In the genomic region with DNA sequence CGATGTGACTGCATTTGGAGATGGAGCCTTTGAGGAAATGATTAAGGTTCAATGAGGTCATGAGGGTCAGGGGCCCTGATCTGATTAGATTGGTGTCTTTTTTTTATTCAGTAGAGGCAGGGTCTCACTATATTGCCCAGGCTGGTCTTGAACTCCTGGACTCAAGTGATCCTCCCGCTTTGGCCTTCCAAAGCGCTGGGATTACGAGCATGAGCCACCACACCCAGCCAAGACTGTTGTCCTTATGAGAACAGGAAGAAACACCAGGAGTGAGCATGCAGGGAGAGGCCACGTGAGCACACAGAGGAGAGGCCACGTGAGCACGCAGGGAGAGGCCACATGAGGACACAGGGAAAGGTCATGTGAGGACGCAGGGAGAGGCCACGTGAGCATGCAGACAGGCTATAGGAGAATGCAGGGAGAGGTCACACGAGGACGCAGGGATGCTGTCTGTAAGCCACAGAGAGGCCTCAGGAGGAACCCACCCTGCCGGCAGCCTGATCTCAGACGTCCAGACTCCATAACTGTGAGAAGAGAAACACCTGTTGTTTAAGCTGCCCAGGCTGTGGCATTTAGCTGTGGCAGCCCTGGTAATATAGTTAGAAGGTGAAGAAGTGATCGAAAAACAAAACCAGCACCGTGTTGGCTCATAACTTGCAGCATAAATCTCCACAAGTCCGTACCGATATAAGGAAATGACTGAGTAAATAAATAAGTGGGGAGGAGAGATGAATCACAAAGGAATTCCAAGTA, we compare ENCODE assay signal across 1 cellular context.
A peak's percentile ranks its signal among the peaks of the same experiment; 100 is the strongest.
TF ChIP-seq lines count a peak whose summit lies in the region.

No MANE protein-coding gene starts in this region.

TF ChIP-seq in HCT116, 20 proteins besides CTCF, POLR2A, EP300 and RAD21 (continued from another document):
- TF ChIP-seq, protein P1, sequence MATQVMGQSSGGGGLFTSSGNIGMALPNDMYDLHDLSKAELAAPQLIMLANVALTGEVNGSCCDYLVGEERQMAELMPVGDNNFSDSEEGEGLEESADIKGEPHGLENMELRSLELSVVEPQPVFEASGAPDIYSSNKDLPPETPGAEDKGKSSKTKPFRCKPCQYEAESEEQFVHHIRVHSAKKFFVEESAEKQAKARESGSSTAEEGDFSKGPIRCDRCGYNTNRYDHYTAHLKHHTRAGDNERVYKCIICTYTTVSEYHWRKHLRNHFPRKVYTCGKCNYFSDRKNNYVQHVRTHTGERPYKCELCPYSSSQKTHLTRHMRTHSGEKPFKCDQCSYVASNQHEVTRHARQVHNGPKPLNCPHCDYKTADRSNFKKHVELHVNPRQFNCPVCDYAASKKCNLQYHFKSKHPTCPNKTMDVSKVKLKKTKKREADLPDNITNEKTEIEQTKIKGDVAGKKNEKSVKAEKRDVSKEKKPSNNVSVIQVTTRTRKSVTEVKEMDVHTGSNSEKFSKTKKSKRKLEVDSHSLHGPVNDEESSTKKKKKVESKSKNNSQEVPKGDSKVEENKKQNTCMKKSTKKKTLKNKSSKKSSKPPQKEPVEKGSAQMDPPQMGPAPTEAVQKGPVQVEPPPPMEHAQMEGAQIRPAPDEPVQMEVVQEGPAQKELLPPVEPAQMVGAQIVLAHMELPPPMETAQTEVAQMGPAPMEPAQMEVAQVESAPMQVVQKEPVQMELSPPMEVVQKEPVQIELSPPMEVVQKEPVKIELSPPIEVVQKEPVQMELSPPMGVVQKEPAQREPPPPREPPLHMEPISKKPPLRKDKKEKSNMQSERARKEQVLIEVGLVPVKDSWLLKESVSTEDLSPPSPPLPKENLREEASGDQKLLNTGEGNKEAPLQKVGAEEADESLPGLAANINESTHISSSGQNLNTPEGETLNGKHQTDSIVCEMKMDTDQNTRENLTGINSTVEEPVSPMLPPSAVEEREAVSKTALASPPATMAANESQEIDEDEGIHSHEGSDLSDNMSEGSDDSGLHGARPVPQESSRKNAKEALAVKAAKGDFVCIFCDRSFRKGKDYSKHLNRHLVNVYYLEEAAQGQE (IDR thresholded peaks at IDR 0.05; ENCODE audit: low read depth) = no peak
- TF ChIP-seq, protein P2, sequence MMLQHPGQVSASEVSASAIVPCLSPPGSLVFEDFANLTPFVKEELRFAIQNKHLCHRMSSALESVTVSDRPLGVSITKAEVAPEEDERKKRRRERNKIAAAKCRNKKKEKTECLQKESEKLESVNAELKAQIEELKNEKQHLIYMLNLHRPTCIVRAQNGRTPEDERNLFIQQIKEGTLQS (IDR thresholded peaks at IDR 0.05) = no peak
- TF ChIP-seq CBX3 (IDR thresholded peaks at IDR 0.05; ENCODE audit: low read depth) = peak; percentile 97
- TF ChIP-seq, protein P3, sequence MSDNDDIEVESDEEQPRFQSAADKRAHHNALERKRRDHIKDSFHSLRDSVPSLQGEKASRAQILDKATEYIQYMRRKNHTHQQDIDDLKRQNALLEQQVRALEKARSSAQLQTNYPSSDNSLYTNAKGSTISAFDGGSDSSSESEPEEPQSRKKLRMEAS (IDR thresholded peaks at IDR 0.05) = peak; percentile 99
- TF ChIP-seq ZFX (IDR thresholded peaks at IDR 0.05) = no peak
- TF ChIP-seq POLR2AphosphoS5 (IDR thresholded peaks at IDR 0.05; ENCODE audit: low read depth, low read length) = peak; percentile 49; the same call in 1 of the 2 replicates
- no peak for TF ChIP-seq SRF (IDR thresholded peaks at IDR 0.05; ENCODE audit: low read depth)
- no peak for TF ChIP-seq FOSL1 (IDR thresholded peaks at IDR 0.05; ENCODE audit: low read depth)
